In the genomic region with DNA sequence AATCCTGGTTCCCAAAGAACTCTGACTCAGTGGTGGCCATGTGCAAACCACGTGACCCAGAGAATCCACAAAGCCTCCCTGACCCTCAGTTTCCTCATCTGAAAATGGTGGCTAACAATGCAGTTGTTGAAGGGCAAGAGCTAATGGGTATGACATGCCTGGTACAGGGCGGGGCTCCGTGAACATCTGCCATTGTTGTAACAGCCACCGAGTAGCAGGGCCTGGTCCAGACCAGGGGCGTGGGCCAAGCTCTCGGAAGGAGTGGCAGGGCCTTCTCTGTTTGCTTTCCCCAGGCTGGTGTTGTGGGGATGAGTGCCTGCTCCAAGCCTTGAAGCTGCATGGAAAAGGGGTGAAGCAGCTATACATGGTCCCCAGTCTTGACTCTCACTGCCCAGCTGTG, we compare ENCODE assay signal across 1 cellular context.
TF ChIP-seq lines count a peak whose summit lies in the region.

No MANE protein-coding gene starts in this region.

TF ChIP-seq in H1, 55 proteins besides CTCF, POLR2A, EP300 and RAD21:
- no peak for TF ChIP-seq FOSL1 (IDR thresholded peaks at IDR 0.05; ENCODE audit: insufficient read depth, low read depth, low read length)
- TF ChIP-seq NRF1 (IDR thresholded peaks at IDR 0.05; ENCODE audit: low read depth, low read length) = no peak
- TF ChIP-seq CEBPB (IDR thresholded peaks at IDR 0.05; ENCODE audit: low read depth, low read length) = no peak
- TF ChIP-seq HDAC6 (IDR thresholded peaks at IDR 0.05; ENCODE audit: low read depth, low read length) = no peak
